1 cellular context compared by ENCODE assay signal in genomic region chr2:29398384-29399237, GRCh38.
TF ChIP-seq lines count a peak whose summit lies in the region.

No MANE protein-coding gene starts in this region.

TF ChIP-seq in SK-N-SH treated with all-trans-retinoic acid at 6 μM for 48 hours, 23 proteins besides CTCF, POLR2A, EP300 and RAD21 (continued from another document):
- TF ChIP-seq TSHZ2 (CRISPR knock-in tag; IDR thresholded peaks at IDR 0.05) (peak; percentile 56; the same call in 1 of the 2 replicates), BACH2 (CRISPR knock-in tag; IDR thresholded peaks at IDR 0.05; ENCODE audit: borderline replicate concordance) (no peak), ARNTL (CRISPR knock-in tag; IDR thresholded peaks at IDR 0.05; ENCODE audit: borderline replicate concordance, low read depth) (no peak), POU6F1 (CRISPR knock-in tag; IDR thresholded peaks at IDR 0.05; ENCODE audit: borderline replicate concordance, low read depth) (no peak), SNAI2 (CRISPR knock-in tag; IDR thresholded peaks at IDR 0.05) (no peak)
